1 cellular context compared by ENCODE assay signal in the genomic region with DNA sequence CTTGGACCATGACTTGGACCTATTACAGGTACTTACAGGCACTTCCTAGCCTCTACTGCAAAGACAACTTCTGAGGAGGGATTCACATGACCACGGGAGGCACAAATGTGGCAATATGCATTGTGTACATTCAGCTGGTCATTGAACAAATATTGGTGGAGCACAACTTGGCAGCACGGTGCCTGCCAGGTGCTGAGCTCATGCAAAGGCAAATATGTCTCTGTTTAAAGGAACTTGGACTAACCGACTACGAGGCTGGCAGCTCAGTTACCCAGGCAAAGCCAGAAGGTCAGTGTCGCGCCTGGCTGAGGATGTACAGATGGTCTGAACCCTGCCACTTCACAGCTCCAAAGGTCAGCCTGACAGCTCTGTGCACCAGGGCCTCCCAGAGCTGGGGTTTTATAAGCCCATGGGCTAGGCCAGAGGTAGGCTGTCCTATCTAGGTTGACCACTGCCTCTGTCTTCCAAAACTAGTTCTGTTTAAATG.
TF ChIP-seq lines count a peak whose summit lies in the region.

No MANE protein-coding gene starts in this region.

TF ChIP-seq in GM12878, 131 proteins besides CTCF, POLR2A, EP300 and RAD21:
- no peak for TF ChIP-seq TBL1XR1 (IDR thresholded peaks at IDR 0.05; ENCODE audit: low read depth, low read length)
- TF ChIP-seq KLF5 (IDR thresholded peaks at IDR 0.05; ENCODE audit: partially characterized antibody), result no peak
- no peak for TF ChIP-seq SPI1 (IDR thresholded peaks at IDR 0.05; ENCODE audit: borderline replicate concordance, insufficient read depth, low read depth, low read length)
- TF ChIP-seq, protein P1, sequence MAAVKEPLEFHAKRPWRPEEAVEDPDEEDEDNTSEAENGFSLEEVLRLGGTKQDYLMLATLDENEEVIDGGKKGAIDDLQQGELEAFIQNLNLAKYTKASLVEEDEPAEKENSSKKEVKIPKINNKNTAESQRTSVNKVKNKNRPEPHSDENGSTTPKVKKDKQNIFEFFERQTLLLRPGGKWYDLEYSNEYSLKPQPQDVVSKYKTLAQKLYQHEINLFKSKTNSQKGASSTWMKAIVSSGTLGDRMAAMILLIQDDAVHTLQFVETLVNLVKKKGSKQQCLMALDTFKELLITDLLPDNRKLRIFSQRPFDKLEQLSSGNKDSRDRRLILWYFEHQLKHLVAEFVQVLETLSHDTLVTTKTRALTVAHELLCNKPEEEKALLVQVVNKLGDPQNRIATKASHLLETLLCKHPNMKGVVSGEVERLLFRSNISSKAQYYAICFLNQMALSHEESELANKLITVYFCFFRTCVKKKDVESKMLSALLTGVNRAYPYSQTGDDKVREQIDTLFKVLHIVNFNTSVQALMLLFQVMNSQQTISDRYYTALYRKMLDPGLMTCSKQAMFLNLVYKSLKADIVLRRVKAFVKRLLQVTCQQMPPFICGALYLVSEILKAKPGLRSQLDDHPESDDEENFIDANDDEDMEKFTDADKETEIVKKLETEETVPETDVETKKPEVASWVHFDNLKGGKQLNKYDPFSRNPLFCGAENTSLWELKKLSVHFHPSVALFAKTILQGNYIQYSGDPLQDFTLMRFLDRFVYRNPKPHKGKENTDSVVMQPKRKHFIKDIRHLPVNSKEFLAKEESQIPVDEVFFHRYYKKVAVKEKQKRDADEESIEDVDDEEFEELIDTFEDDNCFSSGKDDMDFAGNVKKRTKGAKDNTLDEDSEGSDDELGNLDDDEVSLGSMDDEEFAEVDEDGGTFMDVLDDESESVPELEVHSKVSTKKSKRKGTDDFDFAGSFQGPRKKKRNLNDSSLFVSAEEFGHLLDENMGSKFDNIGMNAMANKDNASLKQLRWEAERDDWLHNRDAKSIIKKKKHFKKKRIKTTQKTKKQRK (IDR thresholded peaks at IDR 0.05; ENCODE audit: low read depth, low read length), result no peak
